Comparison of ENCODE assay signal across 1 cellular context in genomic region chr1:223312705-223313414, GRCh38.
A peak's percentile ranks its signal among the peaks of the same experiment; 100 is the strongest.
TF ChIP-seq lines count a peak whose summit lies in the region.

No MANE protein-coding gene starts in this region.

TF ChIP-seq in HepG2, 621 proteins besides CTCF, POLR2A, EP300 and RAD21 (continued from another document):
- TF ChIP-seq MNT (IDR thresholded peaks at IDR 0.05) = peak; percentile 36; the same call in 1 of the 2 replicates
TF ChIP-seq in HepG2: peak in this region for 1.
